8 cellular contexts compared by ENCODE assay signal in genomic region chr9:5832093-5832542, GRCh38. TPM values are rescaled to one million over a fixed set of nuclear protein-coding genes. Genes with fewer than 3 reads are reported as not detected.
DNase-seq lines count a peak whose midpoint lies in the region; ATAC-seq and TF ChIP-seq lines count a peak whose summit lies in the region.

No MANE protein-coding gene starts in this region.

- peak overlapping the region; percentile 84 for H3K4me3 ChIP-seq in A673 (ENCODE audit: low read depth, low read length, poor library complexity, severe bottlenecking)
- peak overlapping the region; percentile 98 for H3K4me3 ChIP-seq in Loucy (ENCODE audit: low read length, poor library complexity, severe bottlenecking)
- peak overlapping the region; percentile 87 for H3K4me3 ChIP-seq in adipocyte (ENCODE audit: low read length)
- H3K4me3 ChIP-seq in iPS-18a (ENCODE audit: low read length): peak overlapping the region; percentile 74

- H3K9ac ChIP-seq in Loucy (ENCODE audit: low read depth, low read length, poor library complexity, severe bottlenecking) (peak overlapping the region; percentile 86), adipocyte (ENCODE audit: low read length) (peak overlapping the region; percentile 84), iPS-18a (ENCODE audit: low read length) (peak overlapping the region; percentile 51)

- no peaks in the 10 kb centered on the region for H3K9me3 ChIP-seq in A673 (ENCODE audit: low read depth, low read length, poor library complexity, severe bottlenecking)
- H3K9me3 ChIP-seq in Loucy (ENCODE audit: insufficient read depth, low read depth, low read length): no peaks in the 10 kb centered on the region
- H3K9me3 ChIP-seq in adipocyte (ENCODE audit: control insufficient read depth, low read length): no peaks in the 10 kb centered on the region
- H3K9me3 ChIP-seq in iPS-18a (ENCODE audit: control insufficient read depth, low read depth, low read length): no peaks in the 10 kb centered on the region

- H3K79me2 ChIP-seq in Loucy (ENCODE audit: insufficient read depth, low read length): peaks cover 56% of the 10 kb centered on the region

- H3K4me1 ChIP-seq in A673 (ENCODE audit: insufficient read depth, low read length, poor library complexity, severe bottlenecking) (peaks cover 9% of the 10 kb centered on the region), Loucy (ENCODE audit: insufficient read depth, low read length, poor library complexity, severe bottlenecking) (peaks cover 54% of the 10 kb centered on the region), adipocyte (ENCODE audit: control insufficient read depth, insufficient read depth, low read length) (peaks cover 16% of the 10 kb centered on the region), iPS-18a (ENCODE audit: control insufficient read depth, low read depth, low read length) (peaks cover 12% of the 10 kb centered on the region)

- no peaks in the 10 kb centered on the region for H3F3A ChIP-seq in Loucy (ENCODE audit: low read depth)

- peak overlapping the region; percentile 87 for H2AFZ ChIP-seq in Loucy (ENCODE audit: low read length)

- H3K27ac ChIP-seq in A673 (ENCODE audit: low read depth, low read length, poor library complexity, severe bottlenecking) (no peak overlapping the region), iPS-18a (ENCODE audit: low read length) (no peak overlapping the region)

- BruUV-seq in A673 (replicated peaks; lab: Mats Ljungman, UMichigan): no TSS peak

- DNase-seq in A673 (ENCODE audit: low spot score): peak; percentile 14
- DNase-seq in adipocyte (ENCODE audit: low read depth): peak; percentile 22
- DNase-seq in stimulated activated naive CD4-positive, alpha-beta T cell (lab: John Stamatoyannopoulos, UW): peak in 4 of 6 experiments; percentile 42 to 64 (median 51)
- no peak for DNase-seq in NCI-H446 treated with DMSO at 0.1 percent for 48 hours (lab: John Stamatoyannopoulos, UW)
- DNase-seq in T-helper 9 cell: no peak

- TF ChIP-seq CTCF in A673 (conservative IDR thresholded peaks at IDR 0.05; ENCODE audit: low read depth, low read length) (no peak), Loucy (conservative IDR thresholded peaks at IDR 0.05; ENCODE audit: low read length) (no peak)

- POLR2A ChIA-PET in A673 (lab: Charles Lee; ENCODE audit: low non-redundant PET): interaction anchor here (0.5 kb wide), 1 partner anchor 176 kb away, joined by 8 read pairs; a partner anchor contains a TSS

- H3K27me3 ChIP-seq in A673 (replicated peaks; ENCODE audit: insufficient read depth, low read depth, low read length, poor library complexity) (no peaks in the 10 kb centered on the region), Loucy (ENCODE audit: insufficient read depth, low read length, poor library complexity, severe bottlenecking) (no peaks in the 10 kb centered on the region), adipocyte (replicated peaks; ENCODE audit: control insufficient read depth, insufficient read depth, low read length) (no peaks in the 10 kb centered on the region), iPS-18a (ENCODE audit: control insufficient read depth, insufficient read depth, low read length) (peaks cover 11% of the 10 kb centered on the region)

- ATAC-seq in GM19324 (IDR thresholded peaks at IDR 0.05; ENCODE audit: low FRiP score, unreplicated experiment): peak; percentile 1

- H4K20me1 ChIP-seq in Loucy (ENCODE audit: insufficient read depth, low read length, poor library complexity, severe bottlenecking): peaks cover 21% of the 10 kb centered on the region

- CTCF ChIA-PET in A673 (lab: Charles Lee): no interaction called here

- no peaks in the 10 kb centered on the region for H3K9me2 ChIP-seq in Loucy (replicated peaks; ENCODE audit: low read depth, low read length)

- H3K4me2 ChIP-seq in Loucy (ENCODE audit: low read depth, low read length, poor library complexity, severe bottlenecking): peak overlapping the region; percentile 93

- intact Hi-C loops in A673 (cut with micrococcal nuclease; ENCODE audit: unreplicated experiment): loop anchor here (5.0 kb wide), 1 partner anchor 205 kb away; the partner anchor contains the start of gene RIC1

- H3K36me3 ChIP-seq in A673 (ENCODE audit: insufficient read depth, low read length, poor library complexity, severe bottlenecking) (no peaks in the 10 kb centered on the region), Loucy (ENCODE audit: insufficient read depth, low read length) (no peaks in the 10 kb centered on the region), adipocyte (ENCODE audit: control insufficient read depth, insufficient read depth, low read length, severe bottlenecking) (no peaks in the 10 kb centered on the region), iPS-18a (ENCODE audit: control insufficient read depth, low read depth, low read length) (peaks cover 5% of the 10 kb centered on the region)

RNA-seq across cellular contexts. Expression of gene ERMP1, which starts 0.8 kb away (rescaled TPM):
- total RNA-seq in A673 (2021): 11.1 and 11.5 TPM in 2 replicates

RNA-seq across cellular contexts. Expression of gene MLANA, which starts 58.6 kb away (rescaled TPM):
- not detected in 2 replicates for total RNA-seq in A673 (2021)

Comparison
In these comparisons a context has a peak if more than half of its experiments do, and no peak if none do; other contexts are left out.
1. DNase-seq: peak in A673 (single experiment), adipocyte (single experiment) and stimulated activated naive CD4-positive, alpha-beta T cell (4 of 6); none in NCI-H446 treated with DMSO at 0.1 percent for 48 hours (single experiment) and T-helper 9 cell (single experiment).
2. Peak in every context shown above with its lines, with median percentiles within 50 percentile points of each other: H3K4me3 ChIP-seq and H3K9ac ChIP-seq.